In genomic region chr3:34367521-34367920, GRCh38 we compare ENCODE assay signal across 34 cellular contexts.
"Had no signal": no experiment of that assay in that cellular context is flagged by ENCODE, and none has a peak within 500 bp of the region (broad histone marks: within the 10 kb centered on the region; RNA-seq: fewer than 3 reads in every experiment).

No MANE protein-coding gene starts in this region.

- H3K4me2 ChIP-seq: KMS-11 had no signal

- H3K36me3 ChIP-seq: MG63 had no signal

- H3K9me3 ChIP-seq: MG63 had no signal

- H3K27me3 ChIP-seq: MG63 had no signal

- H3K9ac ChIP-seq: KMS-11 had no signal

- DNase-seq: Karpas-422, Kasumi-1, MG63, MM.1S, MV-4-11, NCI-H1048, NCI-H1092, NCI-H1092 treated with DMSO at 0.1 percent for 48 hours, NCI-H1105, NCI-H1105 treated with DMSO at 0.1 percent for 48 hours, NCI-H1417, NCI-H1417 treated with DMSO at 0.1 percent for 48 hours, NCI-H1436, NCI-H1436 treated with DMSO at 0.1 percent for 48 hours, NCI-H146, NCI-H1694, NCI-H1694 treated with DMSO at 0.1 percent for 48 hours, NCI-H187, NCI-H187 treated with DMSO at 0.1 percent for 48 hours, NCI-H1930, NCI-H2029, NCI-H2029 treated with DMSO at 0.1 percent for 48 hours, NCI-H2081, NCI-H2081 treated with DMSO at 0.1 percent for 48 hours, NCI-H2107, NCI-H2171, NCI-H2171 treated with DMSO at 0.1 percent for 48 hours, NCI-H2227 treated with DMSO at 0.1 percent for 48 hours, NCI-H226, NCI-H345, NCI-H446, NCI-H446 treated with DMSO at 0.1 percent for 48 hours, NCI-H510A had no signal

- H3K4me3 ChIP-seq: MG63 had no signal

- H3K27ac ChIP-seq: KMS-11 had no signal
